2 cellular contexts compared by ENCODE assay signal in genomic region chr15:79065744-79066376, GRCh38.
TF ChIP-seq lines count a peak whose summit lies in the region.

No MANE protein-coding gene starts in this region.

TF ChIP-seq in GM12878, 131 proteins besides CTCF, POLR2A, EP300 and RAD21 (continued from another document):
- no peak for TF ChIP-seq REST (IDR thresholded peaks at IDR 0.05; ENCODE audit: low read depth, low read length)
- TF ChIP-seq RB1 (IDR thresholded peaks at IDR 0.05; ENCODE audit: borderline replicate concordance) = no peak
- TF ChIP-seq NFYA (IDR thresholded peaks at IDR 0.05; ENCODE audit: borderline replicate concordance, low read depth, low read length) = no peak
- TF ChIP-seq SIX5 (IDR thresholded peaks at IDR 0.05; ENCODE audit: low read depth, low read length, severe bottlenecking) = no peak
- no peak for TF ChIP-seq YY1 (IDR thresholded peaks at IDR 0.05; ENCODE audit: low read depth, low read length)
- TF ChIP-seq SPI1 (IDR thresholded peaks at IDR 0.05; ENCODE audit: borderline replicate concordance, insufficient read depth, low read depth, low read length) = no peak
- no peak for TF ChIP-seq MEF2A (IDR thresholded peaks at IDR 0.05; ENCODE audit: insufficient read depth, low read depth, low read length)
- no peak for TF ChIP-seq ZNF274 (IDR thresholded peaks at IDR 0.05; ENCODE audit: insufficient read depth, insufficient read length)
- TF ChIP-seq GATAD2B (conservative IDR thresholded peaks at IDR 0.05; ENCODE audit: low read depth) = no peak
- TF ChIP-seq ZBED1 (IDR thresholded peaks at IDR 0.05; ENCODE audit: borderline replicate concordance) = no peak
- no peak for TF ChIP-seq BHLHE40 (IDR thresholded peaks at IDR 0.05; ENCODE audit: borderline replicate concordance in 1 of 2, low read depth in 2 of 2, low read length in 1 of 2)
- no peak for TF ChIP-seq PML (IDR thresholded peaks at IDR 0.05; ENCODE audit: low read length)
- TF ChIP-seq POLR2AphosphoS2 (IDR thresholded peaks at IDR 0.05; ENCODE audit: low read depth, low read length) = no peak
- TF ChIP-seq TAF1 (IDR thresholded peaks at IDR 0.05; ENCODE audit: borderline replicate concordance, low read depth, low read length) = no peak
- TF ChIP-seq SRF (IDR thresholded peaks at IDR 0.05; ENCODE audit: low read depth in 2 of 2, low read length in 2 of 2) = no peak
- TF ChIP-seq MTA2 (IDR thresholded peaks at IDR 0.05; ENCODE audit: low read depth) = no peak
- no peak for TF ChIP-seq KAT2A (conservative IDR thresholded peaks at IDR 0.05; ENCODE audit: control insufficient read depth, low read depth, low read length)

TF ChIP-seq in neural cell, 6 proteins besides CTCF, POLR2A, EP300 and RAD21 (continued from another document):
- TF ChIP-seq REST (IDR thresholded peaks at IDR 0.05; ENCODE audit: borderline replicate concordance) (peak; percentile 77), TAF1 (IDR thresholded peaks at IDR 0.05; ENCODE audit: low read depth) (no peak), SMC3 (conservative IDR thresholded peaks at IDR 0.05; ENCODE audit: poor library complexity) (peak; percentile 72)
TF ChIP-seq in neural cell: peak in this region for 3.
